ENCODE assay signal across 18 cellular contexts in the genomic region with DNA sequence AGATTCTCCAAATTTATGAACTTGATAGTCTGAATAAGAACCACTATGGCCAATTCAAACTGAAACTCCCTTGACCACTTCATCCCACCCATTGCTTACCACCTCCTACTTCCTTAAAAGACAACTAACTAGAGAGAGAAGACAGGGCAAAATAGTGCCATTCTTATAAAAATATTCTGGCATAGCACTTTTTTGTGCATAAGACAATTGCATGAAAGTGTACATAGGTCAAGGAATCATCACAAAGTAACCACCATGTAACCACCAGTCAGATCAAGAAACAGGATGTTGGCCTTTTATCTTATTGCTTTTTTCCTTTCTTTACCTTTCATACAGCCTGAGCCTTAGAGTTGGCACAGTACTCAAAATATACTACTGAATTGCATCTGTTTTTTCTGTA. TPM values are rescaled to one million over a fixed set of nuclear protein-coding genes. Genes with fewer than 3 reads are reported as not detected.
A peak's percentile ranks its signal among the peaks of the same experiment; 100 is the strongest.
DNase-seq lines count a peak whose midpoint lies in the region; ATAC-seq and TF ChIP-seq lines count a peak whose summit lies in the region.
"Had no signal": no experiment of that assay in that cellular context is flagged by ENCODE, and none has a peak within 500 bp of the region (broad histone marks: within the 10 kb centered on the region; RNA-seq: fewer than 3 reads in every experiment).

No MANE protein-coding gene starts in this region.

- no peak overlapping the region for H3K4me3 ChIP-seq in CD4-positive, CD25-positive, alpha-beta regulatory T cell (ENCODE audit: low read depth, low read length)

- DNase-seq in CD1c-positive myeloid dendritic cell (ENCODE audit: extremely low spot score) (peak; percentile 54), omental fat pad (ENCODE audit: low spot score) (no peak)
- peak in 2 of 3 donors; percentile 10 to 26 for DNase-seq in CD4-positive, CD25-positive, alpha-beta regulatory T cell
- no peak for DNase-seq in activated CD8-positive, alpha-beta T cell treated with anti-CD3 and anti-CD28 coated beads for 36 hours
- no peak for DNase-seq in stimulated activated effector memory CD8-positive, alpha-beta T cell treated with anti-CD3 and anti-CD28 coated beads, Interleukin-12 subunit alpha, Interleukin-12 subunit beta, amount 100 ng/mL, for 72 hours (ENCODE audit: low spot score in 2 of 2)
- no peak for DNase-seq in activated naive CD4-positive, alpha-beta T cell treated with anti-CD3 and anti-CD28 coated beads for 36 hours
- DNase-seq: CD4-positive, alpha-beta memory T cell; DMS79; GOT3; Kasumi-1; NCI-H1417 treated with DMSO at 0.1 percent for 48 hours; NCI-H1930; NCI-H526 treated with DMSO at 0.1 percent for 48 hours; NK-92 treated with Interleukin-12 subunit alpha and Interleukin-12 subunit beta, amount 100 ng/mL, for 24 hours; SHP77 had no signal

- no peak overlapping the region for H3K27ac ChIP-seq in CD4-positive, CD25-positive, alpha-beta regulatory T cell (ENCODE audit: insufficient read depth, low read length, poor library complexity, severe bottlenecking)

- no peaks in the 10 kb centered on the region for H3K9me3 ChIP-seq in CD4-positive, CD25-positive, alpha-beta regulatory T cell (ENCODE audit: control insufficient read depth in 2 of 2, low read length in 2 of 2)

- H3K9me3 Mint-ChIP-seq in CD4-positive, CD25-positive, alpha-beta regulatory T cell: peaks cover 0 to 5% (median 1%) of the 10 kb centered on the region in 7 donors
- H3K9me3 Mint-ChIP-seq in activated CD8-positive, alpha-beta T cell treated with anti-CD3 and anti-CD28 coated beads for 36 hours: no peaks in the 10 kb centered on the region
- H3K9me3 Mint-ChIP-seq in stimulated activated effector memory CD8-positive, alpha-beta T cell treated with anti-CD3 and anti-CD28 coated beads, Interleukin-12 subunit alpha, Interleukin-12 subunit beta, amount 100 ng/mL, for 72 hours: no peaks in the 10 kb centered on the region
- H3K9me3 Mint-ChIP-seq in activated naive CD4-positive, alpha-beta T cell treated with anti-CD3 and anti-CD28 coated beads for 36 hours: no peaks in the 10 kb centered on the region
- H3K9me3 Mint-ChIP-seq: IgD-negative memory B cell had no signal

- no peak for TF ChIP-seq CTCF in activated CD8-positive, alpha-beta T cell treated with anti-CD3 and anti-CD28 coated beads for 36 hours (IDR thresholded peaks at IDR 0.05)
- no peak for TF ChIP-seq CTCF in omental fat pad (IDR thresholded peaks at IDR 0.05)

- CTCF ChIA-PET in activated CD8-positive, alpha-beta T cell treated with anti-CD3 and anti-CD28 coated beads for 36 hours (lab: Charles Lee): interaction anchor here (1.0 to 1.1 kb wide), 2 partner anchors 27 to 32 kb away, joined by 3 to 5 read pairs; no protein-coding TSS in a partner anchor
- CTCF ChIA-PET in activated naive CD4-positive, alpha-beta T cell treated with anti-CD3 and anti-CD28 coated beads for 36 hours (lab: Charles Lee): no interaction called here

- H3K4me3 Mint-ChIP-seq in CD4-positive, CD25-positive, alpha-beta regulatory T cell: no peak overlapping the region
- no peak overlapping the region for H3K4me3 Mint-ChIP-seq in activated CD8-positive, alpha-beta T cell treated with anti-CD3 and anti-CD28 coated beads for 36 hours
- H3K4me3 Mint-ChIP-seq in stimulated activated effector memory CD8-positive, alpha-beta T cell treated with anti-CD3 and anti-CD28 coated beads, Interleukin-12 subunit alpha, Interleukin-12 subunit beta, amount 100 ng/mL, for 72 hours: no peak overlapping the region
- H3K4me3 Mint-ChIP-seq in activated naive CD4-positive, alpha-beta T cell treated with anti-CD3 and anti-CD28 coated beads for 36 hours: no peak overlapping the region
- H3K4me3 Mint-ChIP-seq: B cell; CD4-positive, alpha-beta memory T cell; IgD-negative memory B cell had no signal

- peaks cover 10% of the 10 kb centered on the region for H3K27me3 ChIP-seq in CD4-positive, CD25-positive, alpha-beta regulatory T cell (ENCODE audit: control insufficient read depth, insufficient read depth, low read length)

- ATAC-seq in CD4-positive, CD25-positive, alpha-beta regulatory T cell (ENCODE audit: low read depth in 2 of 2): no peak
- ATAC-seq in activated CD8-positive, alpha-beta T cell treated with anti-CD3 and anti-CD28 coated beads for 36 hours: peak; percentile 85
- peak; percentile 75 for ATAC-seq in stimulated activated effector memory CD8-positive, alpha-beta T cell treated with anti-CD3 and anti-CD28 coated beads, Interleukin-12 subunit alpha, Interleukin-12 subunit beta, amount 100 ng/mL, for 72 hours
- ATAC-seq in omental fat pad (ENCODE audit: low FRiP score): no peak
- no peak for ATAC-seq in GM18907 (IDR thresholded peaks at IDR 0.05; ENCODE audit: unreplicated experiment)

- H3K27ac Mint-ChIP-seq in CD4-positive, CD25-positive, alpha-beta regulatory T cell: no peak overlapping the region
- no peak overlapping the region for H3K27ac Mint-ChIP-seq in activated CD8-positive, alpha-beta T cell treated with anti-CD3 and anti-CD28 coated beads for 36 hours
- H3K27ac Mint-ChIP-seq in stimulated activated effector memory CD8-positive, alpha-beta T cell treated with anti-CD3 and anti-CD28 coated beads, Interleukin-12 subunit alpha, Interleukin-12 subunit beta, amount 100 ng/mL, for 72 hours: no peak overlapping the region
- H3K27ac Mint-ChIP-seq in activated naive CD4-positive, alpha-beta T cell treated with anti-CD3 and anti-CD28 coated beads for 36 hours: no peak overlapping the region
- H3K27ac Mint-ChIP-seq: B cell; CD4-positive, alpha-beta memory T cell; IgD-negative memory B cell had no signal

- no peaks in the 10 kb centered on the region for H3K36me3 Mint-ChIP-seq in CD4-positive, CD25-positive, alpha-beta regulatory T cell
- H3K36me3 Mint-ChIP-seq in activated CD8-positive, alpha-beta T cell treated with anti-CD3 and anti-CD28 coated beads for 36 hours (ENCODE audit: low read depth): no peaks in the 10 kb centered on the region
- no peaks in the 10 kb centered on the region for H3K36me3 Mint-ChIP-seq in stimulated activated effector memory CD8-positive, alpha-beta T cell treated with anti-CD3 and anti-CD28 coated beads, Interleukin-12 subunit alpha, Interleukin-12 subunit beta, amount 100 ng/mL, for 72 hours
- H3K36me3 Mint-ChIP-seq in activated naive CD4-positive, alpha-beta T cell treated with anti-CD3 and anti-CD28 coated beads for 36 hours (ENCODE audit: low read depth): no peaks in the 10 kb centered on the region

- H3K4me1 ChIP-seq in CD4-positive, CD25-positive, alpha-beta regulatory T cell (ENCODE audit: control insufficient read depth, insufficient read depth, low read length, poor library complexity, severe bottlenecking): no peaks in the 10 kb centered on the region

- intact Hi-C loops in activated CD8-positive, alpha-beta T cell treated with anti-CD3 and anti-CD28 coated beads for 36 hours (cut with micrococcal nuclease): no loop called here
- intact Hi-C loops in activated naive CD4-positive, alpha-beta T cell treated with anti-CD3 and anti-CD28 coated beads for 36 hours (cut with micrococcal nuclease): no loop called here

- H3K36me3 ChIP-seq in CD4-positive, CD25-positive, alpha-beta regulatory T cell (ENCODE audit: control insufficient read depth, insufficient read depth, low read length): no peaks in the 10 kb centered on the region

- peaks cover 0 to 12% (median 6%) of the 10 kb centered on the region in 4 donors for H3K4me1 Mint-ChIP-seq in CD4-positive, CD25-positive, alpha-beta regulatory T cell
- peaks cover 18% of the 10 kb centered on the region for H3K4me1 Mint-ChIP-seq in activated CD8-positive, alpha-beta T cell treated with anti-CD3 and anti-CD28 coated beads for 36 hours (ENCODE audit: low read depth)
- H3K4me1 Mint-ChIP-seq in stimulated activated effector memory CD8-positive, alpha-beta T cell treated with anti-CD3 and anti-CD28 coated beads, Interleukin-12 subunit alpha, Interleukin-12 subunit beta, amount 100 ng/mL, for 72 hours: peaks cover 6% of the 10 kb centered on the region
- peaks cover 11% of the 10 kb centered on the region for H3K4me1 Mint-ChIP-seq in activated naive CD4-positive, alpha-beta T cell treated with anti-CD3 and anti-CD28 coated beads for 36 hours (ENCODE audit: low read depth)
- H3K4me1 Mint-ChIP-seq: B cell, IgD-negative memory B cell had no signal

- peaks cover 24% of the 10 kb centered on the region for H3K27me3 Mint-ChIP-seq in CD4-positive, CD25-positive, alpha-beta regulatory T cell
- H3K27me3 Mint-ChIP-seq in activated CD8-positive, alpha-beta T cell treated with anti-CD3 and anti-CD28 coated beads for 36 hours: peaks cover 3% of the 10 kb centered on the region
- H3K27me3 Mint-ChIP-seq in activated naive CD4-positive, alpha-beta T cell treated with anti-CD3 and anti-CD28 coated beads for 36 hours (ENCODE audit: low read depth): no peaks in the 10 kb centered on the region
- H3K27me3 Mint-ChIP-seq: IgD-negative memory B cell had no signal

- POLR2A ChIA-PET in activated CD8-positive, alpha-beta T cell treated with anti-CD3 and anti-CD28 coated beads for 36 hours (lab: Charles Lee): interaction anchor here (3.2 kb wide), 1 partner anchor 8 kb away, joined by 16 read pairs; a partner anchor contains a TSS

RNA-seq across cellular contexts. Expression of a gene that starts 8.1 kb away (rescaled TPM):
- 6.5 TPM for total RNA-seq in CD4-positive, CD25-positive, alpha-beta regulatory T cell
- polyA plus RNA-seq in CD4-positive, CD25-positive, alpha-beta regulatory T cell: 1 to 10 TPM; 3.4 to 4.9 (median 4.2) TPM
- total RNA-seq in activated CD8-positive, alpha-beta T cell treated with anti-CD3 and anti-CD28 coated beads for 36 hours: 1 to 10 TPM; 8.8 to 9.1 TPM
- 10 to 100 TPM; 15.4 to 22.7 (median 15.8) TPM for total RNA-seq in omental fat pad
- 1 to 10 TPM; 7.0 to 7.1 TPM for total RNA-seq in activated naive CD4-positive, alpha-beta T cell treated with anti-CD3 and anti-CD28 coated beads for 36 hours

Comparison
In these comparisons a context has a peak if more than half of its experiments do, and no peak if none do; other contexts are left out.
1. DNase-seq: peak in CD1c-positive myeloid dendritic cell (single experiment) and CD4-positive, CD25-positive, alpha-beta regulatory T cell (2 of 3); none in activated CD8-positive, alpha-beta T cell treated with anti-CD3 and anti-CD28 coated beads for 36 hours (single experiment), stimulated activated effector memory CD8-positive, alpha-beta T cell treated with anti-CD3 and anti-CD28 coated beads, Interleukin-12 subunit alpha, Interleukin-12 subunit beta, amount 100 ng/mL, for 72 hours (0 of 2), omental fat pad (single experiment) and activated naive CD4-positive, alpha-beta T cell treated with anti-CD3 and anti-CD28 coated beads for 36 hours (single experiment).
2. ATAC-seq: peak in activated CD8-positive, alpha-beta T cell treated with anti-CD3 and anti-CD28 coated beads for 36 hours (single experiment) and stimulated activated effector memory CD8-positive, alpha-beta T cell treated with anti-CD3 and anti-CD28 coated beads, Interleukin-12 subunit alpha, Interleukin-12 subunit beta, amount 100 ng/mL, for 72 hours (single experiment); none in CD4-positive, CD25-positive, alpha-beta regulatory T cell (0 of 2), omental fat pad (single experiment) and GM18907 (single experiment).